ENCODE assay signal across 27 cellular contexts in the genomic region with DNA sequence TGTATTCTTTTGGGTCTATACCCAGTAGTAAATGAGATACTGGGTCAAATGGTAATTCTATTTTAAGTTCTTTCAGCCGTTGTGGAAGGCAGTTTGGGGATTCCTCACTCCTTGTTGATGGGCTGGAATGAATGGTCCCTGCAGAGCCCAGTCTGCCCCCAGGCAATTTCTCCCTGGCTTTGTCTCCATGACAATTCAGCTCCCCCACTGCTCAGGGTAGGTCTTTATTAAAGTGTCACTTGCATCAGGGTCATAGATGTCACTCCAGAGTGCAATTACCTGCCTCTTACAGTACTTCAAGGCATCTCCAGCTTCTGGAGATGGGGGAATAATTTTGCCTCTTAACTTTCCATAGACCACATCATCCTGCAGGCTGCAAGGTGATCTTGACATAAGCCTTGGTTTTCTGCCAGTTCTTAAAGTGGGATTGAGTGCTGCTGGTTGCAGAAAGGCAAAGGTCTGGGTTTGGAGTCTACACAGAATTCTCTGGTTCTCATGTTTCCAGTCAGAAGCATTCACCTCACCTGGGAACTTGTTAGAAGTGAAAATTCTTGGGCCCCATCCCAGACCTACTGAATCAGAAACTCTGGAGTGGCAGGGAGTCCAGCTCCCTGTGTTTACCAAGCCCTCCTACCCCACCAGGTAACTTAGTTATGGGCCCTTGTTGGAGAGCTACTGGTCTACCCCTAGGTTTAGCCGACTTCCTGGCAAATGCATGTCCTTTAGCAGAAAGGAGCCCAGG.
"Had no signal": no experiment of that assay in that cellular context is flagged by ENCODE, and none has a peak within 500 bp of the region (broad histone marks: within the 10 kb centered on the region; RNA-seq: fewer than 3 reads in every experiment).

No MANE protein-coding gene starts in this region.

- H3K79me2 ChIP-seq: parathyroid adenoma had no signal

- H2AFZ ChIP-seq: parathyroid adenoma had no signal

- H3K9ac ChIP-seq: parathyroid adenoma had no signal

- H3K4me1 Mint-ChIP-seq: activated CD4-positive, alpha-beta memory T cell treated with anti-CD3 and anti-CD28 coated beads, Interleukin-2, amount 10 ng/mL, durations not matched to agents 7 days and 5 days; activated CD4-positive, alpha-beta T cell treated with anti-CD3 and anti-CD28 coated beads, Interleukin-2, amount 10 ng/mL, durations not matched to agents 7 days and 5 days; activated naive CD4-positive, alpha-beta T cell treated with anti-CD3 and anti-CD28 coated beads, Interleukin-2, amount 50 U/mL, for 24 hours; activated naive CD8-positive, alpha-beta T cell treated with anti-CD3 and anti-CD28 coated beads, Interleukin-2, amount 50 U/mL, for 24 hours; activated T-helper 17 cell treated with anti-CD3 and anti-CD28 coated beads, Interleukin-2, amount 50 U/mL, for 72 hours; mesothelial cell of epicardium; naive B cell; stimulated activated naive B cell treated with anti-CD40 and anti-IgM and Interleukin-4, amounts not matched to agents 10 μg/mL and 1 μg/mL and 100 μg/mL, for 72 hours had no signal

- H3K4me1 ChIP-seq: parathyroid adenoma, psoas muscle, right atrium auricular region, stomach, tibial artery had no signal

- H3K27me3 Mint-ChIP-seq: activated CD4-positive, alpha-beta memory T cell treated with anti-CD3 and anti-CD28 coated beads, Interleukin-2, amount 10 ng/mL, durations not matched to agents 7 days and 5 days; activated CD4-positive, alpha-beta T cell treated with anti-CD3 and anti-CD28 coated beads, Interleukin-2, amount 10 ng/mL, durations not matched to agents 7 days and 5 days; activated naive CD4-positive, alpha-beta T cell treated with anti-CD3 and anti-CD28 coated beads, Interleukin-2, amount 50 U/mL, for 24 hours; activated naive CD8-positive, alpha-beta T cell treated with anti-CD3 and anti-CD28 coated beads, Interleukin-2, amount 50 U/mL, for 24 hours; activated T-helper 17 cell treated with anti-CD3 and anti-CD28 coated beads, Interleukin-2, amount 50 U/mL, for 72 hours; naive B cell; stimulated activated naive B cell treated with anti-CD40 and anti-IgM and Interleukin-4, amounts not matched to agents 10 μg/mL and 1 μg/mL and 100 μg/mL, for 72 hours had no signal

- ATAC-seq: activated naive CD8-positive, alpha-beta T cell treated with anti-CD3 and anti-CD28 coated beads, Interleukin-2, amount 50 U/mL, for 24 hours; activated T-cell treated with anti-CD3 and anti-CD28 coated beads, Interleukin-2, amount 50 U/mL, for 4 hours; activated T-helper 17 cell treated with anti-CD3 and anti-CD28 coated beads, Interleukin-2, amount 50 U/mL, for 72 hours; psoas muscle; stimulated activated naive B cell treated with anti-CD40 and anti-IgM and Interleukin-4, amounts not matched to agents 10 μg/mL and 1 μg/mL and 100 μg/mL, for 72 hours had no signal

- H3K9me3 Mint-ChIP-seq: activated naive CD4-positive, alpha-beta T cell treated with anti-CD3 and anti-CD28 coated beads, Interleukin-2, amount 50 U/mL, for 24 hours had no signal

- H3K27ac Mint-ChIP-seq: activated CD4-positive, alpha-beta memory T cell treated with anti-CD3 and anti-CD28 coated beads, Interleukin-2, amount 10 ng/mL, durations not matched to agents 7 days and 5 days; activated CD4-positive, alpha-beta T cell treated with anti-CD3 and anti-CD28 coated beads, Interleukin-2, amount 10 ng/mL, durations not matched to agents 7 days and 5 days; activated naive CD4-positive, alpha-beta T cell treated with anti-CD3 and anti-CD28 coated beads, Interleukin-2, amount 50 U/mL, for 24 hours; activated naive CD8-positive, alpha-beta T cell treated with anti-CD3 and anti-CD28 coated beads, Interleukin-2, amount 50 U/mL, for 24 hours; activated T-helper 17 cell treated with anti-CD3 and anti-CD28 coated beads, Interleukin-2, amount 50 U/mL, for 72 hours; mesothelial cell of epicardium; naive B cell; stimulated activated naive B cell treated with anti-CD40 and anti-IgM and Interleukin-4, amounts not matched to agents 10 μg/mL and 1 μg/mL and 100 μg/mL, for 72 hours had no signal

- H3K27ac ChIP-seq: parathyroid adenoma, psoas muscle, right atrium auricular region, stomach, tibial artery had no signal

- H3K36me3 ChIP-seq: right atrium auricular region, stomach, tibial artery had no signal

- H3K36me3 Mint-ChIP-seq: activated naive CD4-positive, alpha-beta T cell treated with anti-CD3 and anti-CD28 coated beads, Interleukin-2, amount 50 U/mL, for 24 hours; mesothelial cell of epicardium; naive B cell; stimulated activated naive B cell treated with anti-CD40 and anti-IgM and Interleukin-4, amounts not matched to agents 10 μg/mL and 1 μg/mL and 100 μg/mL, for 72 hours had no signal

- H3K9me3 ChIP-seq: psoas muscle, right atrium auricular region, tibial artery had no signal

- H3K27me3 ChIP-seq: right atrium auricular region, stomach, tibial artery had no signal

- H3K4me3 Mint-ChIP-seq: activated CD4-positive, alpha-beta memory T cell treated with anti-CD3 and anti-CD28 coated beads, Interleukin-2, amount 10 ng/mL, durations not matched to agents 7 days and 5 days; activated CD4-positive, alpha-beta T cell treated with anti-CD3 and anti-CD28 coated beads, Interleukin-2, amount 10 ng/mL, durations not matched to agents 7 days and 5 days; activated naive CD4-positive, alpha-beta T cell treated with anti-CD3 and anti-CD28 coated beads, Interleukin-2, amount 50 U/mL, for 24 hours; activated naive CD8-positive, alpha-beta T cell treated with anti-CD3 and anti-CD28 coated beads, Interleukin-2, amount 50 U/mL, for 24 hours; activated T-cell treated with anti-CD3 and anti-CD28 coated beads, Interleukin-2, amount 50 U/mL, for 4 hours; activated T-helper 17 cell treated with anti-CD3 and anti-CD28 coated beads, Interleukin-2, amount 50 U/mL, for 72 hours; mesothelial cell of epicardium; naive B cell; neural crest cell; stimulated activated naive B cell treated with anti-CD40 and anti-IgM and Interleukin-4, amounts not matched to agents 10 μg/mL and 1 μg/mL and 100 μg/mL, for 72 hours had no signal

- DNase-seq: activated CD4-positive, alpha-beta memory T cell treated with anti-CD3 and anti-CD28 coated beads, Interleukin-2, amount 10 ng/mL, durations not matched to agents 7 days and 5 days; activated CD4-positive, alpha-beta T cell treated with anti-CD3 and anti-CD28 coated beads for 1 hour; activated CD4-positive, alpha-beta T cell treated with anti-CD3 and anti-CD28 coated beads, Interleukin-2, amount 10 ng/mL, durations not matched to agents 7 days and 5 days; activated naive CD8-positive, alpha-beta T cell treated with anti-CD3 and anti-CD28 coated beads, Interleukin-2, amount 50 U/mL, for 24 hours; activated T-cell treated with anti-CD3 and anti-CD28 coated beads, Interleukin-2, amount 50 U/mL, for 4 hours; amygdala; central memory CD4-positive, alpha-beta T cell; head of caudate nucleus; hippocampal formation; mammary epithelial cell; naive B cell; occipital lobe; psoas muscle; stimulated activated CD4-positive, alpha-beta T cell treated with anti-CD3 and anti-CD28 coated beads, Interleukin-1b, Interleukin-23, amount 100 ng/mL, for 48 hours; stimulated activated CD4-positive, alpha-beta T cell treated with anti-CD3 and anti-CD28 coated beads, Interleukin-4, amount 100 ng/mL, for 4 hours; stimulated activated CD8-positive, alpha-beta memory T cell treated with anti-CD3 and anti-CD28 coated beads, Interleukin-4, amount 100 ng/mL, for 48 hours; stimulated activated naive B cell treated with anti-CD40 and anti-IgM and Interleukin-4, amounts not matched to agents 10 μg/mL and 1 μg/mL and 100 μg/mL, for 72 hours; stomach; T-helper 2 cell; tibial artery had no signal

- H3K4me2 ChIP-seq: smooth muscle cell had no signal

- H3K4me3 ChIP-seq: psoas muscle, right atrium auricular region, smooth muscle cell, stomach, tibial artery had no signal
